ENCODE assay signal across 10 cellular contexts in genomic region chr16:24737391-24737871, GRCh38. TPM values are rescaled to one million over a fixed set of nuclear protein-coding genes. Genes with fewer than 3 reads are reported as not detected.
DNase-seq lines count a peak whose midpoint lies in the region; ATAC-seq and TF ChIP-seq lines count a peak whose summit lies in the region.
"Had no signal": no experiment of that assay in that cellular context is flagged by ENCODE, and none has a peak within 500 bp of the region (broad histone marks: within the 10 kb centered on the region; RNA-seq: fewer than 3 reads in every experiment).

No MANE protein-coding gene starts in this region.

- no peak overlapping the region for H3K4me3 Mint-ChIP-seq in activated CD8-positive, alpha-beta T cell treated with anti-CD3 and anti-CD28 coated beads for 36 hours
- H3K4me3 Mint-ChIP-seq in activated CD8-positive, alpha-beta T cell treated with anti-CD3 and anti-CD28 coated beads, Interleukin-2, amount 10 ng/mL, durations not matched to agents 7 days and 5 days: no peak overlapping the region
- peak overlapping the region in 3 of 5 experiments; percentile 4 to 8 (median 5) for H3K4me3 Mint-ChIP-seq in brain
- peak overlapping the region; percentile 24 for H3K4me3 Mint-ChIP-seq in type B pancreatic cell

- H3K27me3 ChIP-seq in right lobe of liver: no peaks in the 10 kb centered on the region

- H3K4me3 ChIP-seq in right lobe of liver: peak overlapping the region in 1 of 3 donors; percentile 4

- intact Hi-C loops in activated CD8-positive, alpha-beta T cell treated with anti-CD3 and anti-CD28 coated beads for 36 hours (cut with micrococcal nuclease): no loop called here
- intact Hi-C loops in right lobe of liver (cut with DNase I): no loop called here

- no peaks in the 10 kb centered on the region for H3K9me3 ChIP-seq in right lobe of liver

- H3K27me3 Mint-ChIP-seq in activated CD8-positive, alpha-beta T cell treated with anti-CD3 and anti-CD28 coated beads for 36 hours: no peaks in the 10 kb centered on the region
- no peaks in the 10 kb centered on the region for H3K27me3 Mint-ChIP-seq in activated CD8-positive, alpha-beta T cell treated with anti-CD3 and anti-CD28 coated beads, Interleukin-2, amount 10 ng/mL, durations not matched to agents 7 days and 5 days (ENCODE audit: low read depth)
- H3K27me3 Mint-ChIP-seq in brain (no peaks in the 10 kb centered on the region), type B pancreatic cell (no peaks in the 10 kb centered on the region)

- peaks cover 87% of the 10 kb centered on the region for H3K4me1 Mint-ChIP-seq in activated CD8-positive, alpha-beta T cell treated with anti-CD3 and anti-CD28 coated beads for 36 hours (ENCODE audit: low read depth)
- H3K4me1 Mint-ChIP-seq in activated CD8-positive, alpha-beta T cell treated with anti-CD3 and anti-CD28 coated beads, Interleukin-2, amount 10 ng/mL, durations not matched to agents 7 days and 5 days (ENCODE audit: low read depth): peaks cover 25% of the 10 kb centered on the region
- peaks cover 97% of the 10 kb centered on the region for H3K4me1 Mint-ChIP-seq in brain
- peaks cover 31% of the 10 kb centered on the region for H3K4me1 Mint-ChIP-seq in type B pancreatic cell (ENCODE audit: unreplicated experiment)

- peak overlapping the region; percentile 59 to 72 (median 69) for H3K27ac ChIP-seq in right lobe of liver

- 10% methylated on average over 3 of the region's 3 CpGs for WGBS in right lobe of liver (ENCODE audit: insufficient coverage, low coverage, low lambda C conversion rate, missing lambda C conversion rate)

- peaks cover 0 to 92% (median 35%) of the 10 kb centered on the region in 4 donors for H3K4me1 ChIP-seq in right lobe of liver

- no peak for DNase-seq in activated CD8-positive, alpha-beta T cell treated with anti-CD3 and anti-CD28 coated beads for 36 hours
- DNase-seq in activated CD8-positive, alpha-beta T cell treated with anti-CD3 and anti-CD28 coated beads, Interleukin-2, amount 10 ng/mL, durations not matched to agents 7 days and 5 days: no peak
- DNase-seq in right lobe of liver: no peak
- DNase-seq in type B pancreatic cell (ENCODE audit: extremely low spot score, unreplicated experiment): no peak
- no peak for DNase-seq in NCI-H510A treated with DMSO at 0.1 percent for 48 hours (lab: John Stamatoyannopoulos, UW)
- DNase-seq in NCI-H524 (lab: John Stamatoyannopoulos, UW): no peak
- DNase-seq: central memory CD4-positive, alpha-beta T cell; mesendoderm had no signal

- peaks cover 0 to 8% (median 3%) of the 10 kb centered on the region in 4 donors for H3K36me3 ChIP-seq in right lobe of liver

- no peak for TF ChIP-seq POLR2A in right lobe of liver (IDR thresholded peaks at IDR 0.05)

- H3K27ac Mint-ChIP-seq in activated CD8-positive, alpha-beta T cell treated with anti-CD3 and anti-CD28 coated beads for 36 hours: peak overlapping the region; percentile 4
- H3K27ac Mint-ChIP-seq in activated CD8-positive, alpha-beta T cell treated with anti-CD3 and anti-CD28 coated beads, Interleukin-2, amount 10 ng/mL, durations not matched to agents 7 days and 5 days: no peak overlapping the region
- H3K27ac Mint-ChIP-seq in brain: peak overlapping the region in 3 of 5 experiments; percentile 16 to 46 (median 39)
- H3K27ac Mint-ChIP-seq in type B pancreatic cell: peak overlapping the region; percentile 40

- POLR2A ChIA-PET in activated CD8-positive, alpha-beta T cell treated with anti-CD3 and anti-CD28 coated beads for 36 hours (lab: Charles Lee): interaction anchor here (1.1 to 1.3 kb wide), 2 partner anchors 9 to 11 kb away, joined by 3 to 4 read pairs; no protein-coding TSS in a partner anchor
- POLR2A ChIA-PET in activated CD8-positive, alpha-beta T cell treated with anti-CD3 and anti-CD28 coated beads, Interleukin-2, amount 10 ng/mL, durations not matched to agents 7 days and 5 days (lab: Charles Lee): no interaction called here

- no peaks in the 10 kb centered on the region for H3K9me3 Mint-ChIP-seq in activated CD8-positive, alpha-beta T cell treated with anti-CD3 and anti-CD28 coated beads for 36 hours
- H3K9me3 Mint-ChIP-seq in activated CD8-positive, alpha-beta T cell treated with anti-CD3 and anti-CD28 coated beads, Interleukin-2, amount 10 ng/mL, durations not matched to agents 7 days and 5 days (ENCODE audit: insufficient read depth): no peaks in the 10 kb centered on the region
- H3K9me3 Mint-ChIP-seq in brain: peaks cover 0 to 2% (median 0%) of the 10 kb centered on the region in 5 experiments
- no peaks in the 10 kb centered on the region for H3K9me3 Mint-ChIP-seq in type B pancreatic cell

- ATAC-seq in activated CD8-positive, alpha-beta T cell treated with anti-CD3 and anti-CD28 coated beads for 36 hours: no peak
- no peak for ATAC-seq in activated CD8-positive, alpha-beta T cell treated with anti-CD3 and anti-CD28 coated beads, Interleukin-2, amount 10 ng/mL, durations not matched to agents 7 days and 5 days
- ATAC-seq in right lobe of liver (peak; percentile 68 to 77 (median 70)), HG02588 (IDR thresholded peaks at IDR 0.05; ENCODE audit: unreplicated experiment) (no peak)

- CTCF ChIA-PET in activated CD8-positive, alpha-beta T cell treated with anti-CD3 and anti-CD28 coated beads for 36 hours (lab: Charles Lee): interaction anchor here (1.3 kb wide), 1 partner anchor 11 kb away, joined by 4 read pairs; no protein-coding TSS in a partner anchor
- CTCF ChIA-PET in activated CD8-positive, alpha-beta T cell treated with anti-CD3 and anti-CD28 coated beads, Interleukin-2, amount 10 ng/mL, durations not matched to agents 7 days and 5 days (lab: Charles Lee): interaction anchor here (0.9 to 1.1 kb wide), 3 partner anchors 8 to 488 kb away, joined by 3 to 5 read pairs (median 4); no protein-coding TSS in a partner anchor

- peaks cover 42% of the 10 kb centered on the region for H3K36me3 Mint-ChIP-seq in activated CD8-positive, alpha-beta T cell treated with anti-CD3 and anti-CD28 coated beads for 36 hours (ENCODE audit: low read depth)
- H3K36me3 Mint-ChIP-seq in activated CD8-positive, alpha-beta T cell treated with anti-CD3 and anti-CD28 coated beads, Interleukin-2, amount 10 ng/mL, durations not matched to agents 7 days and 5 days (ENCODE audit: low read depth): peaks cover 38% of the 10 kb centered on the region
- peaks cover 49% of the 10 kb centered on the region for H3K36me3 Mint-ChIP-seq in brain
- H3K36me3 Mint-ChIP-seq in type B pancreatic cell: peaks cover 29% of the 10 kb centered on the region

- TF ChIP-seq CTCF in activated CD8-positive, alpha-beta T cell treated with anti-CD3 and anti-CD28 coated beads for 36 hours (IDR thresholded peaks at IDR 0.05): no peak
- no peak for TF ChIP-seq CTCF in brain (conservative IDR thresholded peaks at IDR 0.05)
- no peak for TF ChIP-seq CTCF in right lobe of liver (IDR thresholded peaks at IDR 0.05)
- no peak for TF ChIP-seq CTCF in type B pancreatic cell (conservative IDR thresholded peaks at IDR 0.05)

RNA-seq across cellular contexts. Expression of gene TNRC6A, which starts 8.0 kb away (rescaled TPM):
- total RNA-seq in activated CD8-positive, alpha-beta T cell treated with anti-CD3 and anti-CD28 coated beads for 36 hours: 10 to 100 TPM; 27.7 to 28.9 TPM
- total RNA-seq in activated CD8-positive, alpha-beta T cell treated with anti-CD3 and anti-CD28 coated beads, Interleukin-2, amount 10 ng/mL, durations not matched to agents 7 days and 5 days: 10 to 100 TPM; 28.8 to 28.9 TPM
- 10.1 TPM for polyA plus RNA-seq in brain (ENCODE audit: insufficient read depth, low read depth, low replicate concordance)
- 10 to 100 TPM; 17.0 to 38.4 (median 23.1) TPM for total RNA-seq in right lobe of liver
- 40.0 and 65.9 TPM in 2 replicates for total RNA-seq in type B pancreatic cell (ENCODE audit: low replicate concordance)

Comparison
In these comparisons a context has a peak if more than half of its experiments do, and no peak if none do; other contexts are left out.
1. ATAC-seq: peak in right lobe of liver (4 of 4); none in activated CD8-positive, alpha-beta T cell treated with anti-CD3 and anti-CD28 coated beads for 36 hours (single experiment), activated CD8-positive, alpha-beta T cell treated with anti-CD3 and anti-CD28 coated beads, Interleukin-2, amount 10 ng/mL, durations not matched to agents 7 days and 5 days (single experiment) and HG02588 (single experiment).
2. H3K4me3 Mint-ChIP-seq: peak in brain (3 of 5) and type B pancreatic cell (single experiment); none in activated CD8-positive, alpha-beta T cell treated with anti-CD3 and anti-CD28 coated beads for 36 hours (single experiment) and activated CD8-positive, alpha-beta T cell treated with anti-CD3 and anti-CD28 coated beads, Interleukin-2, amount 10 ng/mL, durations not matched to agents 7 days and 5 days (single experiment).